In the genomic region with DNA sequence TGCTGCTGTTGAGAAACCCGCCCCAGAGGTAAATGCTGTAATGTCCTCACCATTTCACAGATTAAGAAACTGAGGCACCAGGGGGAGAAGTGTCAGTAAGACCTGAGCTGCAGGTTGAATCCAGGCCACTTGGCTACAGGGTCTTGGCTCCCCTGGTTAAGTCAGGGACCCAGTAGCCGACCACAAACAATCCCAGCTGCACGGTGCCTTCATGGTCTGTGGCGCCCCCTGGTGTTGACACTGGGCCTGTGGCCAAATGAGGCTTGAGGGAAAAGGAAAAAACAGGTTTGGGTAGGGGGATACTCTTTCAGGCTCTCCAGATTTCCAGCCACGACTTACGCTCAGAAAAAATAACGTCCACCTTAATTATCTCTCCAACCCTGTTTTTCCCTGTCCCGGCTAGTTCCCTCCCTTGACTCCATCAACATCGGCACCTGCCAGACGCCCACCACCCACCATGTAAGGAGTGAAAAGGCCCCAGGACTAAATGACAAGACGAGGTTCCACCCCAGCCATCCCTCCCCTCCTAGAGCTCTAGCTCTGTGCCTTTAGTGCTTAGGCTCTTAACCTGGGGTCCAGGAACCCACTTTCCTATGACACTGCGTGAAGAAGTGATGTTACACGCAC, we compare ENCODE assay signal across 8 cellular contexts. TPM values are rescaled to one million over a fixed set of nuclear protein-coding genes. Genes with fewer than 3 reads are reported as not detected.
DNase-seq lines count a peak whose midpoint lies in the region; ATAC-seq, FAIRE-seq and TF ChIP-seq lines count a peak whose summit lies in the region.

No MANE protein-coding gene starts in this region.

- H3K27ac Mint-ChIP-seq in T-helper 17 cell: no peak overlapping the region
- H3K27ac Mint-ChIP-seq in effector memory CD8-positive, alpha-beta T cell: peak overlapping the region in 1 of 2 donors; percentile 15
- no peak overlapping the region for H3K27ac Mint-ChIP-seq in natural killer cell treated with Interleukin-12 subunit alpha and Interleukin-12 subunit beta and Interleukin-15 and Interleukin-18, amount 100 ng/mL, for 72 hours

- no peaks in the 10 kb centered on the region for H3K9me3 Mint-ChIP-seq in effector memory CD8-positive, alpha-beta T cell
- no peaks in the 10 kb centered on the region for H3K9me3 Mint-ChIP-seq in natural killer cell treated with Interleukin-12 subunit alpha and Interleukin-12 subunit beta and Interleukin-15 and Interleukin-18, amount 100 ng/mL, for 72 hours

- H3K27me3 Mint-ChIP-seq in T-helper 17 cell: peaks cover 16% of the 10 kb centered on the region
- peaks cover 11 to 42% of the 10 kb centered on the region in 2 donors for H3K27me3 Mint-ChIP-seq in effector memory CD8-positive, alpha-beta T cell
- H3K27me3 Mint-ChIP-seq in natural killer cell treated with Interleukin-12 subunit alpha and Interleukin-12 subunit beta and Interleukin-15 and Interleukin-18, amount 100 ng/mL, for 72 hours: no peaks in the 10 kb centered on the region

- peak; percentile 75 for TF ChIP-seq CTCF in AG09319 (IDR thresholded peaks at IDR 0.05; ENCODE audit: low read depth, low read length)

- peaks cover 11% of the 10 kb centered on the region for H3K36me3 Mint-ChIP-seq in T-helper 17 cell (ENCODE audit: low read depth)
- H3K36me3 Mint-ChIP-seq in effector memory CD8-positive, alpha-beta T cell (ENCODE audit: insufficient read depth): peaks cover 3% of the 10 kb centered on the region
- no peaks in the 10 kb centered on the region for H3K36me3 Mint-ChIP-seq in natural killer cell treated with Interleukin-12 subunit alpha and Interleukin-12 subunit beta and Interleukin-15 and Interleukin-18, amount 100 ng/mL, for 72 hours

- peaks cover 9% of the 10 kb centered on the region for H3K4me1 Mint-ChIP-seq in T-helper 17 cell
- H3K4me1 Mint-ChIP-seq in effector memory CD8-positive, alpha-beta T cell (ENCODE audit: low read depth in 2 of 2): peaks cover 0 to 7% of the 10 kb centered on the region in 2 donors
- no peaks in the 10 kb centered on the region for H3K4me1 Mint-ChIP-seq in natural killer cell treated with Interleukin-12 subunit alpha and Interleukin-12 subunit beta and Interleukin-15 and Interleukin-18, amount 100 ng/mL, for 72 hours (ENCODE audit: low read depth in 2 of 2)

- no peak overlapping the region for H3K4me3 Mint-ChIP-seq in T-helper 17 cell
- H3K4me3 Mint-ChIP-seq in effector memory CD8-positive, alpha-beta T cell: no peak overlapping the region
- H3K4me3 Mint-ChIP-seq in natural killer cell treated with Interleukin-12 subunit alpha and Interleukin-12 subunit beta and Interleukin-15 and Interleukin-18, amount 100 ng/mL, for 72 hours: no peak overlapping the region

- TF ChIP-seq POLR2A in GM12892 (IDR thresholded peaks at IDR 0.05; ENCODE audit: low read depth, low read length): no peak

- H3K9me3 ChIP-seq in T-helper 17 cell (ENCODE audit: control insufficient read depth, low read length, poor library complexity, severe bottlenecking): no peaks in the 10 kb centered on the region

- no peak for DNase-seq in AG09319 (ENCODE audit: extremely low read depth, low read depth)
- DNase-seq in GM12892 (ENCODE audit: insufficient read length): no peak
- DNase-seq in T-helper 17 cell: peak in 1 of 3 donors; percentile 42
- peak; percentile 17 to 52 (median 49) for DNase-seq in effector memory CD8-positive, alpha-beta T cell
- DNase-seq in natural killer cell treated with Interleukin-12 subunit alpha and Interleukin-12 subunit beta and Interleukin-15 and Interleukin-18, amount 100 ng/mL, for 72 hours (ENCODE audit: low spot score): no peak

- FAIRE-seq in GM12892 (lab: Jason Lieb, UNC): peak; percentile 90

- ATAC-seq in T-helper 17 cell (peak; percentile 50), HG02623 (IDR thresholded peaks at IDR 0.05; ENCODE audit: unreplicated experiment) (no peak), GM18858 (IDR thresholded peaks at IDR 0.05; ENCODE audit: unreplicated experiment) (no peak), GM21526 (IDR thresholded peaks at IDR 0.05; ENCODE audit: low FRiP score, unreplicated experiment) (no peak)
- peak; percentile 54 for ATAC-seq in effector memory CD8-positive, alpha-beta T cell (replicated peaks)
- ATAC-seq in natural killer cell treated with Interleukin-12 subunit alpha and Interleukin-12 subunit beta and Interleukin-15 and Interleukin-18, amount 100 ng/mL, for 72 hours: peak; percentile 46 to 56

RNA-seq across cellular contexts. Expression of a gene that starts 47.7 kb away (rescaled TPM):
- 53.2 TPM for polyA plus RNA-seq in GM12892 (2012; ENCODE audit: missing spikeins)
- 10 to 100 TPM; 28.9 to 31.7 TPM for total RNA-seq in T-helper 17 cell
- 10 to 100 TPM; 41.5 to 58.1 TPM for total RNA-seq in natural killer cell treated with Interleukin-12 subunit alpha and Interleukin-12 subunit beta and Interleukin-15 and Interleukin-18, amount 100 ng/mL, for 72 hours

RNA-seq across cellular contexts. Expression of a gene that starts 53.6 kb away (rescaled TPM):
- 25.4 TPM for polyA plus RNA-seq in GM12892 (2012; ENCODE audit: missing spikeins)
- total RNA-seq in T-helper 17 cell: 10 to 100 TPM; 52.1 to 52.4 TPM
- total RNA-seq in natural killer cell treated with Interleukin-12 subunit alpha and Interleukin-12 subunit beta and Interleukin-15 and Interleukin-18, amount 100 ng/mL, for 72 hours: 10 to 100 TPM; 50.3 to 82.0 TPM

Comparison
In these comparisons a context has a peak if more than half of its experiments do, and no peak if none do; other contexts are left out.
1. DNase-seq: peak in effector memory CD8-positive, alpha-beta T cell (3 of 3); none in AG09319 (single experiment), GM12892 (single experiment) and natural killer cell treated with Interleukin-12 subunit alpha and Interleukin-12 subunit beta and Interleukin-15 and Interleukin-18, amount 100 ng/mL, for 72 hours (single experiment).
2. ATAC-seq: peak in T-helper 17 cell (single experiment), effector memory CD8-positive, alpha-beta T cell (single experiment) and natural killer cell treated with Interleukin-12 subunit alpha and Interleukin-12 subunit beta and Interleukin-15 and Interleukin-18, amount 100 ng/mL, for 72 hours (2 of 2); none in HG02623 (single experiment), GM18858 (single experiment) and GM21526 (single experiment).